ENCODE assay signal across 1 cellular context in the genomic region with DNA sequence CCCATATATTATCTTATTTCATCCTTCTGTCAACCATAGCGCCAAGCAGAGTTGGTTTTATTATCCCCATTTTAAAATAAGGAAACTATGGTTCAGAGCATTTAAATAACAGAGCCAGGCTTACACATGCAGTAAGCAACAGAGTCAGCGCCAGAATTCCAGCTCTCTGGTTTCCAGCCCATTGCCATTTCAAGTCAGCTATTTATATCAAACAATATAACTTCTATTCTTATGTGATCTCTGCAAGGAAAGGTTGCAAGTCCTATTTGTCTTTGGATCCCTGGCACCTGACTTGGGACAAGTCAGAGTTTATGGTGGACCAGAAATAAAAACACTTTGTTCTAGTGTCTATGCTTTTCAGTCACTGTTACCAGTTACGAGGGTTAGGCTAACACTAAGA.
TF ChIP-seq lines count a peak whose summit lies in the region.

No MANE protein-coding gene starts in this region.

TF ChIP-seq in HepG2, 621 proteins besides CTCF, POLR2A, EP300 and RAD21 (continued from another document):
- TF ChIP-seq, protein P1, sequence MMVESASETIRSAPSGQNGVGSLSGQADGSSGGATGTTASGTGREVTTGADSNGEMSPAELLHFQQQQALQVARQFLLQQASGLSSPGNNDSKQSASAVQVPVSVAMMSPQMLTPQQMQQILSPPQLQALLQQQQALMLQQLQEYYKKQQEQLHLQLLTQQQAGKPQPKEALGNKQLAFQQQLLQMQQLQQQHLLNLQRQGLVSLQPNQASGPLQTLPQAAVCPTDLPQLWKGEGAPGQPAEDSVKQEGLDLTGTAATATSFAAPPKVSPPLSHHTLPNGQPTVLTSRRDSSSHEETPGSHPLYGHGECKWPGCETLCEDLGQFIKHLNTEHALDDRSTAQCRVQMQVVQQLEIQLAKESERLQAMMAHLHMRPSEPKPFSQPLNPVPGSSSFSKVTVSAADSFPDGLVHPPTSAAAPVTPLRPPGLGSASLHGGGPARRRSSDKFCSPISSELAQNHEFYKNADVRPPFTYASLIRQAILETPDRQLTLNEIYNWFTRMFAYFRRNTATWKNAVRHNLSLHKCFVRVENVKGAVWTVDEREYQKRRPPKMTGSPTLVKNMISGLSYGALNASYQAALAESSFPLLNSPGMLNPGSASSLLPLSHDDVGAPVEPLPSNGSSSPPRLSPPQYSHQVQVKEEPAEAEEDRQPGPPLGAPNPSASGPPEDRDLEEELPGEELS (CRISPR knock-in tag; IDR thresholded peaks at IDR 0.05): 0 out of 2 replicates have a peak, but pooled peaks have one; percentile 5
- TF ChIP-seq NFIC (IDR thresholded peaks at IDR 0.05; ENCODE audit: low read length) (0 out of 2 replicates have a peak, but pooled peaks have one; percentile 14), ARNTL (CRISPR knock-in tag; IDR thresholded peaks at IDR 0.05) (0 out of 2 replicates have a peak, but pooled peaks have one; percentile 15), ZFY (CRISPR knock-in tag; IDR thresholded peaks at IDR 0.05) (peak; percentile 14; the same call in 1 of the 2 replicates), SMAD1 (CRISPR knock-in tag; IDR thresholded peaks at IDR 0.05; ENCODE audit: borderline replicate concordance, low read depth) (no peak), ZNF878 (CRISPR knock-in tag; IDR thresholded peaks at IDR 0.05) (no peak)
- TF ChIP-seq, protein P2, sequence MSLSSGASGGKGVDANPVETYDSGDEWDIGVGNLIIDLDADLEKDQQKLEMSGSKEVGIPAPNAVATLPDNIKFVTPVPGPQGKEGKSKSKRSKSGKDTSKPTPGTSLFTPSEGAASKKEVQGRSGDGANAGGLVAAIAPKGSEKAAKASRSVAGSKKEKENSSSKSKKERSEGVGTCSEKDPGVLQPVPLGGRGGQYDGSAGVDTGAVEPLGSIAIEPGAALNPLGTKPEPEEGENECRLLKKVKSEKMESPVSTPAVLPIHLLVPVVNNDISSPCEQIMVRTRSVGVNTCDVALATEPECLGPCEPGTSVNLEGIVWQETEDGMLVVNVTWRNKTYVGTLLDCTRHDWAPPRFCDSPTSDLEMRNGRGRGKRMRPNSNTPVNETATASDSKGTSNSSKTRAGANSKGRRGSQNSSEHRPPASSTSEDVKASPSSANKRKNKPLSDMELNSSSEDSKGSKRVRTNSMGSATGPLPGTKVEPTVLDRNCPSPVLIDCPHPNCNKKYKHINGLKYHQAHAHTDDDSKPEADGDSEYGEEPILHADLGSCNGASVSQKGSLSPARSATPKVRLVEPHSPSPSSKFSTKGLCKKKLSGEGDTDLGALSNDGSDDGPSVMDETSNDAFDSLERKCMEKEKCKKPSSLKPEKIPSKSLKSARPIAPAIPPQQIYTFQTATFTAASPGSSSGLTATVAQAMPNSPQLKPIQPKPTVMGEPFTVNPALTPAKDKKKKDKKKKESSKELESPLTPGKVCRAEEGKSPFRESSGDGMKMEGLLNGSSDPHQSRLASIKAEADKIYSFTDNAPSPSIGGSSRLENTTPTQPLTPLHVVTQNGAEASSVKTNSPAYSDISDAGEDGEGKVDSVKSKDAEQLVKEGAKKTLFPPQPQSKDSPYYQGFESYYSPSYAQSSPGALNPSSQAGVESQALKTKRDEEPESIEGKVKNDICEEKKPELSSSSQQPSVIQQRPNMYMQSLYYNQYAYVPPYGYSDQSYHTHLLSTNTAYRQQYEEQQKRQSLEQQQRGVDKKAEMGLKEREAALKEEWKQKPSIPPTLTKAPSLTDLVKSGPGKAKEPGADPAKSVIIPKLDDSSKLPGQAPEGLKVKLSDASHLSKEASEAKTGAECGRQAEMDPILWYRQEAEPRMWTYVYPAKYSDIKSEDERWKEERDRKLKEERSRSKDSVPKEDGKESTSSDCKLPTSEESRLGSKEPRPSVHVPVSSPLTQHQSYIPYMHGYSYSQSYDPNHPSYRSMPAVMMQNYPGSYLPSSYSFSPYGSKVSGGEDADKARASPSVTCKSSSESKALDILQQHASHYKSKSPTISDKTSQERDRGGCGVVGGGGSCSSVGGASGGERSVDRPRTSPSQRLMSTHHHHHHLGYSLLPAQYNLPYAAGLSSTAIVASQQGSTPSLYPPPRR (CRISPR knock-in tag; IDR thresholded peaks at IDR 0.05; ENCODE audit: borderline replicate concordance): 0 out of 2 replicates have a peak, but pooled peaks have one; percentile 20
- TF ChIP-seq, protein P3, sequence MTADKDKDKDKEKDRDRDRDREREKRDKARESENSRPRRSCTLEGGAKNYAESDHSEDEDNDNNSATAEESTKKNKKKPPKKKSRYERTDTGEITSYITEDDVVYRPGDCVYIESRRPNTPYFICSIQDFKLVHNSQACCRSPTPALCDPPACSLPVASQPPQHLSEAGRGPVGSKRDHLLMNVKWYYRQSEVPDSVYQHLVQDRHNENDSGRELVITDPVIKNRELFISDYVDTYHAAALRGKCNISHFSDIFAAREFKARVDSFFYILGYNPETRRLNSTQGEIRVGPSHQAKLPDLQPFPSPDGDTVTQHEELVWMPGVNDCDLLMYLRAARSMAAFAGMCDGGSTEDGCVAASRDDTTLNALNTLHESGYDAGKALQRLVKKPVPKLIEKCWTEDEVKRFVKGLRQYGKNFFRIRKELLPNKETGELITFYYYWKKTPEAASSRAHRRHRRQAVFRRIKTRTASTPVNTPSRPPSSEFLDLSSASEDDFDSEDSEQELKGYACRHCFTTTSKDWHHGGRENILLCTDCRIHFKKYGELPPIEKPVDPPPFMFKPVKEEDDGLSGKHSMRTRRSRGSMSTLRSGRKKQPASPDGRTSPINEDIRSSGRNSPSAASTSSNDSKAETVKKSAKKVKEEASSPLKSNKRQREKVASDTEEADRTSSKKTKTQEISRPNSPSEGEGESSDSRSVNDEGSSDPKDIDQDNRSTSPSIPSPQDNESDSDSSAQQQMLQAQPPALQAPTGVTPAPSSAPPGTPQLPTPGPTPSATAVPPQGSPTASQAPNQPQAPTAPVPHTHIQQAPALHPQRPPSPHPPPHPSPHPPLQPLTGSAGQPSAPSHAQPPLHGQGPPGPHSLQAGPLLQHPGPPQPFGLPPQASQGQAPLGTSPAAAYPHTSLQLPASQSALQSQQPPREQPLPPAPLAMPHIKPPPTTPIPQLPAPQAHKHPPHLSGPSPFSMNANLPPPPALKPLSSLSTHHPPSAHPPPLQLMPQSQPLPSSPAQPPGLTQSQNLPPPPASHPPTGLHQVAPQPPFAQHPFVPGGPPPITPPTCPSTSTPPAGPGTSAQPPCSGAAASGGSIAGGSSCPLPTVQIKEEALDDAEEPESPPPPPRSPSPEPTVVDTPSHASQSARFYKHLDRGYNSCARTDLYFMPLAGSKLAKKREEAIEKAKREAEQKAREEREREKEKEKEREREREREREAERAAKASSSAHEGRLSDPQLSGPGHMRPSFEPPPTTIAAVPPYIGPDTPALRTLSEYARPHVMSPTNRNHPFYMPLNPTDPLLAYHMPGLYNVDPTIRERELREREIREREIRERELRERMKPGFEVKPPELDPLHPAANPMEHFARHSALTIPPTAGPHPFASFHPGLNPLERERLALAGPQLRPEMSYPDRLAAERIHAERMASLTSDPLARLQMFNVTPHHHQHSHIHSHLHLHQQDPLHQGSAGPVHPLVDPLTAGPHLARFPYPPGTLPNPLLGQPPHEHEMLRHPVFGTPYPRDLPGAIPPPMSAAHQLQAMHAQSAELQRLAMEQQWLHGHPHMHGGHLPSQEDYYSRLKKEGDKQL (CRISPR knock-in tag; IDR thresholded peaks at IDR 0.05; ENCODE audit: low read depth): 0 out of 2 replicates have a peak, but pooled peaks have one; percentile 6
